ENCODE assay signal across 1 cellular context in the genomic region with DNA sequence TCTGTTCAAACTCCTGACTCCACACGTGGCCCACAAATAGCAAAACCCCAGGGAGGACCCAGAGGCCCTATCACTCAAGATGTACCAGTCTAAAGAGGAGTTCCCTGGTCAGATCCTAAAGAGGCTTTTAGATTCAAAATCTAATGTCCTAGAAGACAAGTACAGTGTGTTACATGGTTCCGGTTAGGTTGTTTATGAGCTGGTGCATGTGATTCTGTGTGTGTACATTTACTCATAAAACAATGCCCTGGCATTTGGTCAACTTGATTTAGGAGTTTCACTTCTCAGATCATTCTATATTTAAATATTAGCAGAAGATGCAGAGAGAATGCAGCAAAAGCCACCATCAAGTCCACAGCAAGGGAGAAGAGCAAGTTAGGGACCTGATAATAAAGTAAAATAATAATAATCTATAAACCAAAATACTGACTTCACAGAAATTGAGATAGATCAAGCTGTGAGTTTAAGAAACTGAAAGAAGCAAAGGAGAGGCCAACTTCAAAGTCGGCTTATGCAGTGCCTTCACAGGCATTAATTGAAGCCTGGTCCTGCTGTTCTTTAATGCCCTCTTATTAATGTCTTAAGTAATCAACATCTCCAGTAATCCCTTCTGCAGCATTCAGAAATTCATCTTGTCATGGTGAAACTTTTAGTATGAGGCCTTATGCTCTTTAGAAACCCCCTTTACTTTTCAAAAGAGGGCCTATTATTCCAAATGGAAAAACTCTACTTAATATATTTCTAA.
TF ChIP-seq lines count a peak whose summit lies in the region.

No MANE protein-coding gene starts in this region.

TF ChIP-seq in GM12878, 131 proteins besides CTCF, POLR2A, EP300 and RAD21:
- TF ChIP-seq, protein P1, sequence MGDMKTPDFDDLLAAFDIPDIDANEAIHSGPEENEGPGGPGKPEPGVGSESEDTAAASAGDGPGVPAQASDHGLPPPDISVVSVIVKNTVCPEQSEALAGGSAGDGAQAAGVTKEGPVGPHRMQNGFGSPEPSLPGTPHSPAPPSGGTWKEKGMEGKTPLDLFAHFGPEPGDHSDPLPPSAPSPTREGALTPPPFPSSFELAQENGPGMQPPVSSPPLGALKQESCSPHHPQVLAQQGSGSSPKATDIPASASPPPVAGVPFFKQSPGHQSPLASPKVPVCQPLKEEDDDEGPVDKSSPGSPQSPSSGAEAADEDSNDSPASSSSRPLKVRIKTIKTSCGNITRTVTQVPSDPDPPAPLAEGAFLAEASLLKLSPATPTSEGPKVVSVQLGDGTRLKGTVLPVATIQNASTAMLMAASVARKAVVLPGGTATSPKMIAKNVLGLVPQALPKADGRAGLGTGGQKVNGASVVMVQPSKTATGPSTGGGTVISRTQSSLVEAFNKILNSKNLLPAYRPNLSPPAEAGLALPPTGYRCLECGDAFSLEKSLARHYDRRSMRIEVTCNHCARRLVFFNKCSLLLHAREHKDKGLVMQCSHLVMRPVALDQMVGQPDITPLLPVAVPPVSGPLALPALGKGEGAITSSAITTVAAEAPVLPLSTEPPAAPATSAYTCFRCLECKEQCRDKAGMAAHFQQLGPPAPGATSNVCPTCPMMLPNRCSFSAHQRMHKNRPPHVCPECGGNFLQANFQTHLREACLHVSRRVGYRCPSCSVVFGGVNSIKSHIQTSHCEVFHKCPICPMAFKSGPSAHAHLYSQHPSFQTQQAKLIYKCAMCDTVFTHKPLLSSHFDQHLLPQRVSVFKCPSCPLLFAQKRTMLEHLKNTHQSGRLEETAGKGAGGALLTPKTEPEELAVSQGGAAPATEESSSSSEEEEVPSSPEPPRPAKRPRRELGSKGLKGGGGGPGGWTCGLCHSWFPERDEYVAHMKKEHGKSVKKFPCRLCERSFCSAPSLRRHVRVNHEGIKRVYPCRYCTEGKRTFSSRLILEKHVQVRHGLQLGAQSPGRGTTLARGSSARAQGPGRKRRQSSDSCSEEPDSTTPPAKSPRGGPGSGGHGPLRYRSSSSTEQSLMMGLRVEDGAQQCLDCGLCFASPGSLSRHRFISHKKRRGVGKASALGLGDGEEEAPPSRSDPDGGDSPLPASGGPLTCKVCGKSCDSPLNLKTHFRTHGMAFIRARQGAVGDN (IDR thresholded peaks at IDR 0.05) = 0 out of 2 replicates have a peak, but pooled peaks have one; percentile 22
- TF ChIP-seq GABPA (IDR thresholded peaks at IDR 0.05; ENCODE audit: low read depth) (no peak), POLR2AphosphoS5 (IDR thresholded peaks at IDR 0.05; ENCODE audit: low read length) (no peak), NFXL1 (IDR thresholded peaks at IDR 0.05; ENCODE audit: borderline replicate concordance) (no peak), MTA2 (IDR thresholded peaks at IDR 0.05; ENCODE audit: low read depth) (peak; percentile 26; the same call in 1 of the 2 replicates), FOXK2 (IDR thresholded peaks at IDR 0.05) (no peak), MEF2B (IDR thresholded peaks at IDR 0.05; ENCODE audit: partially characterized antibody, poor library complexity, severe bottlenecking) (peak; percentile 29), ATF7 (IDR thresholded peaks at IDR 0.05; ENCODE audit: low read depth) (no peak), BHLHE40 (IDR thresholded peaks at IDR 0.05; ENCODE audit: borderline replicate concordance in 1 of 2, low read depth in 2 of 2, low read length in 1 of 2) (peak; percentile 42 to 57; a peak in 2 of 4 replicates), CBX3 (IDR thresholded peaks at IDR 0.05; ENCODE audit: borderline replicate concordance, low read depth) (no peak), ZNF24 (IDR thresholded peaks at IDR 0.05) (no peak), IKZF2 (IDR thresholded peaks at IDR 0.05) (0 out of 4 replicates have a peak, but pooled peaks of 1 of the 2 experiments have one; percentile 9)
